Comparison of ENCODE assay signal across 8 cellular contexts in genomic region chr6:62150048-62150663, GRCh38.
DNase-seq lines count a peak whose midpoint lies in the region; ATAC-seq and TF ChIP-seq lines count a peak whose summit lies in the region.

No MANE protein-coding gene starts in this region.

- H3K27me3 Mint-ChIP-seq in nephron progenitor cell (ENCODE audit: low read depth, poor library complexity), result no peaks in the 10 kb centered on the region
- H3K27me3 Mint-ChIP-seq in activated T-helper 1 cell treated with anti-CD3 and anti-CD28 coated beads, Interleukin-12 subunit alpha, Interleukin-12 subunit beta, Interleukin-2, Interleukin-4 antibody, amounts not matched to agents 30 ng/mL and 10 ng/mL and 1 ng/mL, durations not matched to agents 14 hours and 24 hours and 36 hours (ENCODE audit: insufficient read depth), result no peaks in the 10 kb centered on the region

- no peak overlapping the region for H3K4me3 Mint-ChIP-seq in nephron progenitor cell
- H3K4me3 Mint-ChIP-seq in activated T-helper 1 cell treated with anti-CD3 and anti-CD28 coated beads, Interleukin-12 subunit alpha, Interleukin-12 subunit beta, Interleukin-2, Interleukin-4 antibody, amounts not matched to agents 30 ng/mL and 10 ng/mL and 1 ng/mL, durations not matched to agents 14 hours and 24 hours and 36 hours, result no peak overlapping the region

- intact Hi-C loops in activated T-helper 1 cell treated with anti-CD3 and anti-CD28 coated beads, Interleukin-12 subunit alpha, Interleukin-12 subunit beta, Interleukin-2, Interleukin-4 antibody, amounts not matched to agents 30 ng/mL and 10 ng/mL and 1 ng/mL, durations not matched to agents 14 hours and 24 hours and 36 hours (cut with micrococcal nuclease), result no loop called here

- H3K36me3 Mint-ChIP-seq in nephron progenitor cell (ENCODE audit: low read depth), result no peaks in the 10 kb centered on the region
- H3K36me3 Mint-ChIP-seq in activated T-helper 1 cell treated with anti-CD3 and anti-CD28 coated beads, Interleukin-12 subunit alpha, Interleukin-12 subunit beta, Interleukin-2, Interleukin-4 antibody, amounts not matched to agents 30 ng/mL and 10 ng/mL and 1 ng/mL, durations not matched to agents 14 hours and 24 hours and 36 hours (ENCODE audit: low read depth), result no peaks in the 10 kb centered on the region

- DNase-seq in D341Med (ENCODE audit: low spot score), result peak; percentile 61
- DNase-seq in NCI-H82 treated with DMSO at 0.1 percent for 48 hours (lab: John Stamatoyannopoulos, UW; ENCODE audit: unreplicated experiment), result peak; percentile 2
- peak; percentile 17 for DNase-seq in dermis blood vessel endothelial cell
- DNase-seq in nephron progenitor cell, result peak; percentile 28
- no peak for DNase-seq in activated T-helper 1 cell treated with anti-CD3 and anti-CD28 coated beads, Interleukin-12 subunit alpha, Interleukin-12 subunit beta, Interleukin-2, Interleukin-4 antibody, amounts not matched to agents 30 ng/mL and 10 ng/mL and 1 ng/mL, durations not matched to agents 14 hours and 24 hours and 36 hours (ENCODE audit: low spot score)
- no peak for DNase-seq in stimulated activated CD4-positive, alpha-beta T cell treated with anti-CD3 and anti-CD28 coated beads, Interleukin-2, amount 100 ng/mL, for 48 hours

- no peaks in the 10 kb centered on the region for H3K9me3 Mint-ChIP-seq in nephron progenitor cell
- no peaks in the 10 kb centered on the region for H3K9me3 Mint-ChIP-seq in activated T-helper 1 cell treated with anti-CD3 and anti-CD28 coated beads, Interleukin-12 subunit alpha, Interleukin-12 subunit beta, Interleukin-2, Interleukin-4 antibody, amounts not matched to agents 30 ng/mL and 10 ng/mL and 1 ng/mL, durations not matched to agents 14 hours and 24 hours and 36 hours

- H3K27ac Mint-ChIP-seq in nephron progenitor cell, result no peak overlapping the region
- no peak overlapping the region for H3K27ac Mint-ChIP-seq in activated T-helper 1 cell treated with anti-CD3 and anti-CD28 coated beads, Interleukin-12 subunit alpha, Interleukin-12 subunit beta, Interleukin-2, Interleukin-4 antibody, amounts not matched to agents 30 ng/mL and 10 ng/mL and 1 ng/mL, durations not matched to agents 14 hours and 24 hours and 36 hours

- ATAC-seq in GM19025 (IDR thresholded peaks at IDR 0.05; ENCODE audit: low read depth, unreplicated experiment) (peak; percentile 70), HG03342 (IDR thresholded peaks at IDR 0.05; ENCODE audit: unreplicated experiment) (peak; percentile 87)

- H3K4me1 Mint-ChIP-seq in nephron progenitor cell, result no peaks in the 10 kb centered on the region
- no peaks in the 10 kb centered on the region for H3K4me1 Mint-ChIP-seq in activated T-helper 1 cell treated with anti-CD3 and anti-CD28 coated beads, Interleukin-12 subunit alpha, Interleukin-12 subunit beta, Interleukin-2, Interleukin-4 antibody, amounts not matched to agents 30 ng/mL and 10 ng/mL and 1 ng/mL, durations not matched to agents 14 hours and 24 hours and 36 hours (ENCODE audit: low read depth)

- TF ChIP-seq CTCF in nephron progenitor cell (IDR thresholded peaks at IDR 0.05), result peak; percentile 67

Comparison
In these comparisons a context has a peak if more than half of its experiments do, and no peak if none do; other contexts are left out.
1. DNase-seq: peak in D341Med (single experiment), NCI-H82 treated with DMSO at 0.1 percent for 48 hours (single experiment), dermis blood vessel endothelial cell (single experiment) and nephron progenitor cell (single experiment); none in activated T-helper 1 cell treated with anti-CD3 and anti-CD28 coated beads, Interleukin-12 subunit alpha, Interleukin-12 subunit beta, Interleukin-2, Interleukin-4 antibody, amounts not matched to agents 30 ng/mL and 10 ng/mL and 1 ng/mL, durations not matched to agents 14 hours and 24 hours and 36 hours (single experiment) and stimulated activated CD4-positive, alpha-beta T cell treated with anti-CD3 and anti-CD28 coated beads, Interleukin-2, amount 100 ng/mL, for 48 hours (0 of 2).